In genomic region chr11:75565916-75566762, GRCh38 we compare ENCODE assay signal across 1 cellular context.
TF ChIP-seq lines count a peak whose summit lies in the region.

No MANE protein-coding gene starts in this region.

TF ChIP-seq in A549, 52 proteins besides CTCF, POLR2A, EP300 and RAD21 (continued from another document):
- no peak for TF ChIP-seq ZNF302 (CRISPR knock-in tag; IDR thresholded peaks at IDR 0.05)
